21 cellular contexts compared by ENCODE assay signal in genomic region chr5:5078009-5078897, GRCh38.
DNase-seq lines count a peak whose midpoint lies in the region; ATAC-seq, FAIRE-seq and TF ChIP-seq lines count a peak whose summit lies in the region.
"Had no signal": no experiment of that assay in that cellular context is flagged by ENCODE, and none has a peak within 500 bp of the region (broad histone marks: within the 10 kb centered on the region; RNA-seq: fewer than 3 reads in every experiment).

No MANE protein-coding gene starts in this region.

- TF ChIP-seq POLR2A in GM12891 (IDR thresholded peaks at IDR 0.05; ENCODE audit: low read depth, low read length): no peak

- H3K27ac Mint-ChIP-seq in GM23338: peak overlapping the region; percentile 86
- H3K27ac Mint-ChIP-seq in endodermal cell: no peak overlapping the region
- no peak overlapping the region for H3K27ac Mint-ChIP-seq in osteocyte (ENCODE audit: unreplicated experiment)
- H3K27ac Mint-ChIP-seq: activated naive CD8-positive, alpha-beta T cell treated with anti-CD3 and anti-CD28 coated beads for 36 hours; activated T-helper 1 cell treated with anti-CD3 and anti-CD28 coated beads, Interleukin-12 subunit alpha, Interleukin-12 subunit beta, Interleukin-2, Interleukin-4 antibody, amounts not matched to agents 30 ng/mL and 10 ng/mL and 1 ng/mL, durations not matched to agents 14 hours and 24 hours and 36 hours had no signal

- no peaks in the 10 kb centered on the region for H3K79me2 ChIP-seq in GM23338 (replicated peaks; ENCODE audit: insufficient read depth)
- no peaks in the 10 kb centered on the region for H3K79me2 ChIP-seq in MM.1S (ENCODE audit: low read length)

- H3K27ac ChIP-seq in GM23338 (ENCODE audit: low read depth) (peak overlapping the region; percentile 57), MM.1S (ENCODE audit: low read length) (no peak overlapping the region), endodermal cell (ENCODE audit: low read depth, low read length) (no peak overlapping the region)
- H3K27ac ChIP-seq: brain microvascular endothelial cell, epithelial cell of prostate, gastroesophageal sphincter, suprapubic skin had no signal

- ATAC-seq in GM23338: peak; percentile 81
- no peak for ATAC-seq in HG03521 (IDR thresholded peaks at IDR 0.05; ENCODE audit: unreplicated experiment)
- ATAC-seq: activated CD4-positive, CD25-positive, alpha-beta regulatory T cell treated with anti-CD3 and anti-CD28 coated beads, Interleukin-2, amount 50 U/mL, for 24 hours; gastroesophageal sphincter had no signal

- peak overlapping the region; percentile 62; the same call in 1 of the 2 replicates for H3K4me2 ChIP-seq in GM23338
- H3K4me2 ChIP-seq in MM.1S (ENCODE audit: low read depth, low read length): peak overlapping the region; percentile 5; the same call in 1 of the 2 replicates

- H3K9me3 ChIP-seq in MM.1S (replicated peaks; ENCODE audit: insufficient read depth, low read length) (no peaks in the 10 kb centered on the region), endodermal cell (ENCODE audit: control insufficient read depth, low read length) (no peaks in the 10 kb centered on the region)
- H3K9me3 ChIP-seq: gastroesophageal sphincter, suprapubic skin had no signal

- H3F3A ChIP-seq in GM23338 (replicated peaks; ENCODE audit: low read depth): peaks cover 6% of the 10 kb centered on the region; the same call in 1 of the 2 replicates
- H3F3A ChIP-seq in MM.1S (ENCODE audit: insufficient read depth, low read length): no peaks in the 10 kb centered on the region

- peaks cover 18% of the 10 kb centered on the region; the same call in 2 of the 3 replicates for H3K36me3 Mint-ChIP-seq in GM23338 (ENCODE audit: low read depth)
- H3K36me3 Mint-ChIP-seq in endodermal cell (ENCODE audit: low read depth): no peaks in the 10 kb centered on the region
- no peaks in the 10 kb centered on the region for H3K36me3 Mint-ChIP-seq in osteocyte (ENCODE audit: unreplicated experiment)
- H3K36me3 Mint-ChIP-seq: activated naive CD8-positive, alpha-beta T cell treated with anti-CD3 and anti-CD28 coated beads for 36 hours had no signal

- H3K4me1 Mint-ChIP-seq in GM23338: peaks cover 46% of the 10 kb centered on the region
- peaks cover 3% of the 10 kb centered on the region for H3K4me1 Mint-ChIP-seq in endodermal cell
- H3K4me1 Mint-ChIP-seq in osteocyte (ENCODE audit: unreplicated experiment): no peaks in the 10 kb centered on the region
- H3K4me1 Mint-ChIP-seq: activated naive CD8-positive, alpha-beta T cell treated with anti-CD3 and anti-CD28 coated beads for 36 hours had no signal

- no peaks in the 10 kb centered on the region for H3K36me3 ChIP-seq in GM23338 (ENCODE audit: insufficient read depth)
- no peaks in the 10 kb centered on the region for H3K36me3 ChIP-seq in MM.1S (replicated peaks; ENCODE audit: insufficient read depth, low read length)
- H3K36me3 ChIP-seq in endodermal cell (ENCODE audit: control insufficient read depth, insufficient read depth, low read length): no peaks in the 10 kb centered on the region
- H3K36me3 ChIP-seq: brain microvascular endothelial cell, gastroesophageal sphincter, suprapubic skin had no signal

- peaks cover 30% of the 10 kb centered on the region for H3K4me1 ChIP-seq in GM23338 (ENCODE audit: insufficient read depth)
- no peaks in the 10 kb centered on the region for H3K4me1 ChIP-seq in MM.1S (ENCODE audit: low read length)
- no peaks in the 10 kb centered on the region for H3K4me1 ChIP-seq in endodermal cell (ENCODE audit: control insufficient read depth, insufficient read depth, low read length)
- H3K4me1 ChIP-seq: gastroesophageal sphincter, suprapubic skin had no signal

- H3K9ac ChIP-seq in MM.1S (ENCODE audit: low read length) (no peak overlapping the region), endodermal cell (ENCODE audit: extremely low read depth, low read length, poor library complexity, severe bottlenecking) (no peak overlapping the region)

- H3K9me2 ChIP-seq in GM23338 (ENCODE audit: insufficient read depth): peaks cover 15% of the 10 kb centered on the region
- H3K9me2 ChIP-seq in MM.1S (replicated peaks; ENCODE audit: insufficient read depth, low read length): no peaks in the 10 kb centered on the region

- DNase-seq in GM23338 (ENCODE audit: low spot score) (peak; percentile 66), MM.1S (peak; percentile 58), endodermal cell (peak; percentile 78), kidney tubule cell (ENCODE audit: low spot score) (peak; percentile 37), osteocyte (ENCODE audit: extremely low spot score, unreplicated experiment) (no peak), SIG-M5 treated with dmso at 0.1 percent for 504 hours (lab: John Stamatoyannopoulos, UW; ENCODE audit: unreplicated experiment) (no peak), GM12891 (ENCODE audit: insufficient read length, low spot score) (no peak)
- DNase-seq: activated CD8-positive, alpha-beta memory T cell treated with anti-CD3 and anti-CD28 coated beads for 24 hours; activated naive CD8-positive, alpha-beta T cell treated with anti-CD3 and anti-CD28 coated beads for 36 hours; brain microvascular endothelial cell; cortex of kidney; GDM1; midbrain; T-helper 2 cell had no signal

- WGBS in endodermal cell (ENCODE audit: insufficient coverage in 1 of 2, insufficient read length in 1 of 2), 2 experiments: 54 to 70% methylated on average over 6 to 9 of the region's 9 CpGs

- no peak overlapping the region for H2AFZ ChIP-seq in GM23338
- no peak overlapping the region for H2AFZ ChIP-seq in MM.1S (ENCODE audit: low read length)

- H3K9me3 Mint-ChIP-seq in GM23338: peaks cover 12% of the 10 kb centered on the region
- peaks cover 3% of the 10 kb centered on the region for H3K9me3 Mint-ChIP-seq in endodermal cell
- no peaks in the 10 kb centered on the region for H3K9me3 Mint-ChIP-seq in osteocyte (ENCODE audit: unreplicated experiment)
- H3K9me3 Mint-ChIP-seq: activated naive CD8-positive, alpha-beta T cell treated with anti-CD3 and anti-CD28 coated beads for 36 hours; activated T-helper 1 cell treated with anti-CD3 and anti-CD28 coated beads, Interleukin-12 subunit alpha, Interleukin-12 subunit beta, Interleukin-2, Interleukin-4 antibody, amounts not matched to agents 30 ng/mL and 10 ng/mL and 1 ng/mL, durations not matched to agents 14 hours and 24 hours and 36 hours had no signal

- no peak for FAIRE-seq in GM12891 (lab: Jason Lieb, UNC)
- FAIRE-seq: GM12892 had no signal

- H3K4me3 ChIP-seq in GM23338: no peak overlapping the region
- H3K4me3 ChIP-seq in MM.1S (ENCODE audit: low read length): no peak overlapping the region
- no peak overlapping the region for H3K4me3 ChIP-seq in endodermal cell (ENCODE audit: low read length)
- H3K4me3 ChIP-seq: gastroesophageal sphincter, suprapubic skin had no signal

- TF ChIP-seq CTCF in GM23338 (conservative IDR thresholded peaks at IDR 0.05; ENCODE audit: low read depth in 2 of 2) (peak; percentile 37 to 38), MM.1S (IDR thresholded peaks at IDR 0.05; ENCODE audit: low read length) (no peak), endodermal cell (conservative IDR thresholded peaks at IDR 0.05) (peak; percentile 45), osteocyte (IDR thresholded peaks at IDR 0.05) (no peak)

- H4K20me1 ChIP-seq in GM23338 (replicated peaks; ENCODE audit: insufficient read depth): no peaks in the 10 kb centered on the region
- no peaks in the 10 kb centered on the region for H4K20me1 ChIP-seq in MM.1S (ENCODE audit: insufficient read depth, low read length)

- H3K4me3 Mint-ChIP-seq in GM23338 (no peak overlapping the region; the same call in 2 of the 3 replicates), endodermal cell (no peak overlapping the region), osteocyte (ENCODE audit: unreplicated experiment) (no peak overlapping the region)
- H3K4me3 Mint-ChIP-seq: activated naive CD8-positive, alpha-beta T cell treated with anti-CD3 and anti-CD28 coated beads for 36 hours; activated T-helper 1 cell treated with anti-CD3 and anti-CD28 coated beads, Interleukin-12 subunit alpha, Interleukin-12 subunit beta, Interleukin-2, Interleukin-4 antibody, amounts not matched to agents 30 ng/mL and 10 ng/mL and 1 ng/mL, durations not matched to agents 14 hours and 24 hours and 36 hours had no signal

- H3K27me3 ChIP-seq in GM23338 (ENCODE audit: insufficient read depth): 0 out of 2 replicates have a peak, but pooled peaks cover 5% of the 10 kb centered on the region
- no peaks in the 10 kb centered on the region for H3K27me3 ChIP-seq in MM.1S (replicated peaks; ENCODE audit: insufficient read depth, low read length)
- no peaks in the 10 kb centered on the region for H3K27me3 ChIP-seq in endodermal cell (ENCODE audit: control insufficient read depth, insufficient read depth, low read length, poor library complexity, severe bottlenecking)
- H3K27me3 ChIP-seq: brain microvascular endothelial cell, gastroesophageal sphincter had no signal

- H3K27me3 Mint-ChIP-seq in GM23338 (ENCODE audit: insufficient read depth, low read depth, poor library complexity) (peaks cover 9% of the 10 kb centered on the region), endodermal cell (ENCODE audit: insufficient read depth) (no peaks in the 10 kb centered on the region), osteocyte (ENCODE audit: unreplicated experiment) (peaks cover 4% of the 10 kb centered on the region)

TF ChIP-seq in GM23338, 12 proteins besides CTCF, POLR2A, EP300 and RAD21:
- TF ChIP-seq NANOG (IDR thresholded peaks at IDR 0.05; ENCODE audit: borderline replicate concordance): peak; percentile 53; the same call in 1 of the 2 replicates
- TF ChIP-seq EZH2phosphoT487 (IDR thresholded peaks at IDR 0.05; ENCODE audit: unreplicated experiment): no peak
- TF ChIP-seq ZNF114 (CRISPR knock-in tag; IDR thresholded peaks at IDR 0.05): no peak
- 0 out of 2 replicates have a peak, but pooled peaks have one; percentile 8 for TF ChIP-seq CREB1 (CRISPR knock-in tag; IDR thresholded peaks at IDR 0.05; ENCODE audit: low read depth)

TF ChIP-seq in GM12891, 5 proteins besides CTCF, POLR2A, EP300 and RAD21:
- TF ChIP-seq POLR2AphosphoS5 (IDR thresholded peaks at IDR 0.05; ENCODE audit: low read depth, low read length) (no peak), SPI1 (IDR thresholded peaks at IDR 0.05; ENCODE audit: low read depth, low read length) (no peak), PAX5 (IDR thresholded peaks at IDR 0.05; ENCODE audit: insufficient read depth, low read length, severe bottlenecking) (no peak), TAF1 (IDR thresholded peaks at IDR 0.05; ENCODE audit: low read depth, low read length) (no peak), POU2F2 (IDR thresholded peaks at IDR 0.05; ENCODE audit: low read depth, low read length) (no peak)

Comparison
In these comparisons a context has a peak if more than half of its experiments do, and no peak if none do; other contexts are left out.
1. DNase-seq: peak in GM23338 (single experiment), MM.1S (single experiment), endodermal cell (single experiment) and kidney tubule cell (single experiment); none in osteocyte (single experiment), SIG-M5 treated with dmso at 0.1 percent for 504 hours (single experiment) and GM12891 (single experiment).
2. CTCF ChIP-seq: peak in GM23338 (2 of 2) and endodermal cell (single experiment); none in MM.1S (single experiment) and osteocyte (single experiment).